ENCODE assay signal across 32 cellular contexts in the genomic region with DNA sequence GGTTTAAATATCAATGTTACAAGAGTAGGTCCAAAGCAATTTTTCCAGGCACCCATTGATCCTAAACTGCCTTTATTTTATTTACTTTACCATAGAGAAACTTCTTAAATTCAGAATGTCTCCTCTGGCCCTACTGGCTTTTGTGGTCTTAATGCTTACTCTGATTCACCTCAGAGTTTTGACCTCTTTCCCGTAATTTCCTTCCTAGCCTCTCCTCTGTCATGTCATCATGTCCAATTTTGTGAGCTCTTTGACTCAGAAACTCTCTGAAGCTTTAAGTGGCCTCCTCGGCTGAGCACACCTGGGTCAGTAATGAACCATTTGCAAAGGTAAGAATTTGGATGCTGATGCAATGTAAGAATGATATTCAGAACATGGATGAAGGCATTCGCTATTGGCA.
"Had no signal": no experiment of that assay in that cellular context is flagged by ENCODE, and none has a peak within 500 bp of the region (broad histone marks: within the 10 kb centered on the region; RNA-seq: fewer than 3 reads in every experiment).

No MANE protein-coding gene starts in this region.

- H3K27ac ChIP-seq: adrenal gland, body of pancreas, brain microvascular endothelial cell, breast epithelium, WERI-Rb-1 had no signal

- H3K27me3 ChIP-seq: adrenal gland, body of pancreas, brain microvascular endothelial cell, breast epithelium had no signal

- H3K4me3 ChIP-seq: adrenal gland, body of pancreas, breast epithelium had no signal

- H3K9me3 ChIP-seq: adrenal gland, body of pancreas, breast epithelium had no signal

- H3K36me3 ChIP-seq: adrenal gland, brain microvascular endothelial cell, breast epithelium, WERI-Rb-1 had no signal

- ATAC-seq: activated CD4-positive, alpha-beta T cell treated with anti-CD3 and anti-CD28 coated beads for 36 hours; activated CD4-positive, CD25-positive, alpha-beta regulatory T cell treated with anti-CD3 and anti-CD28 coated beads, Interleukin-2, amount 50 U/mL, for 24 hours; activated CD8-positive, alpha-beta memory T cell treated with anti-CD3 and anti-CD28 coated beads, Interleukin-2, amount 10 ng/mL, durations not matched to agents 7 days and 5 days; activated CD8-positive, alpha-beta T cell treated with anti-CD3 and anti-CD28 coated beads, Interleukin-2, amount 10 ng/mL, durations not matched to agents 7 days and 5 days; activated naive CD4-positive, alpha-beta T cell treated with anti-CD3 and anti-CD28 coated beads, Interleukin-2, amount 50 U/mL, for 72 hours; body of pancreas; T-helper 17 cell; WTC11 had no signal

- H3K4me1 ChIP-seq: adrenal gland, body of pancreas, breast epithelium had no signal

- DNase-seq: activated CD4-positive, alpha-beta memory T cell treated with anti-CD3 and anti-CD28 coated beads, Interleukin-2, amount 10 ng/mL, durations not matched to agents 7 days and 5 days; activated CD4-positive, alpha-beta T cell treated with anti-CD3 and anti-CD28 coated beads for 1 hour; activated CD4-positive, alpha-beta T cell treated with anti-CD3 and anti-CD28 coated beads for 36 hours; activated CD4-positive, alpha-beta T cell treated with anti-CD3 and anti-CD28 coated beads for 48 hours; activated CD4-positive, alpha-beta T cell treated with anti-CD3 and anti-CD28 coated beads, Interleukin-2, amount 10 ng/mL, durations not matched to agents 7 days and 5 days; activated CD4-positive, alpha-beta T cell treated with anti-CD3 and anti-CD28 coated beads, Interleukin-2, amount 50 U/mL, for 48 hours; activated CD4-positive, CD25-positive, alpha-beta regulatory T cell; activated CD8-positive, alpha-beta memory T cell treated with anti-CD3 and anti-CD28 coated beads for 24 hours; activated CD8-positive, alpha-beta memory T cell treated with anti-CD3 and anti-CD28 coated beads, Interleukin-2, amount 10 ng/mL, durations not matched to agents 7 days and 5 days; activated CD8-positive, alpha-beta memory T cell treated with anti-CD3 and anti-CD28 coated beads, Interleukin-2, amount 50 U/mL, for 48 hours; activated CD8-positive, alpha-beta T cell treated with anti-CD3 and anti-CD28 coated beads, Interleukin-2, amount 10 ng/mL, durations not matched to agents 7 days and 5 days; activated effector memory CD4-positive, alpha-beta T cell treated with Interleukin-2 at 50 U/mL for 16 hours; activated gamma-delta T cell treated with Interleukin-2 at 50 U/mL for 16 hours; activated naive CD4-positive, alpha-beta T cell; activated naive CD4-positive, alpha-beta T cell treated with anti-CD3 and anti-CD28 coated beads for 36 hours; activated naive CD4-positive, alpha-beta T cell treated with anti-CD3 and anti-CD28 coated beads, Interleukin-2, amount 50 U/mL, for 16 hours; activated naive CD8-positive, alpha-beta T cell treated with anti-CD3 and anti-CD28 coated beads for 36 hours; activated T-cell treated with anti-CD3 and anti-CD28 coated beads, Interleukin-2, amount 50 U/mL, for 24 hours; activated T-cell treated with anti-CD3 and anti-CD28 coated beads, Interleukin-2, amount 50 U/mL, for 48 hours; adrenal gland; amniotic stem cell; aorta; body of pancreas; brain microvascular endothelial cell; central memory CD4-positive, alpha-beta T cell; T-helper 17 cell; T1000; WERI-Rb-1 had no signal
